8 cellular contexts compared by ENCODE assay signal in the genomic region with DNA sequence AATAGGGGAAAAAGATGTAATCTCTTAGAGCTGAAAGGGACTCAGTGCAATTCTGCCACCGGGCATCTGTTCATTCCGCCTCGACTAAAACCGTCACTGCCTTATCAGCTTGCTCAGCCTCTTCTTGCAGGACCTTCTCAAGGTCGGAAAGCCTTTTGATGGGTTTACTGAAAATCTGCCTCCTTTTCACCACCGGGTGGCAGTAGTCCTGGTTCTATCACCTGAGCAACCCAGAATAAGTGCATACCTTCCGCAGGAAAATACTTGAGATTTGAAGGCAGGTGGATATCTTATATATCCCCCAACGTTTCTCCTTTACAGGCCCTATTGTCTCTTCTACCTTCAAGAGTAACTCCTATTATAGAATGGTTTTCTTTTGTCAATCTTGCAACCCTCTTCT.
DNase-seq lines count a peak whose midpoint lies in the region; ATAC-seq and TF ChIP-seq lines count a peak whose summit lies in the region.

No MANE protein-coding gene starts in this region.

- CTCF ChIA-PET in PC-9 (lab: Charles Lee), result no interaction called here

- H3K36me3 ChIP-seq in GM23248 (ENCODE audit: low read depth) (no peaks in the 10 kb centered on the region), PC-9 (ENCODE audit: low read depth) (no peaks in the 10 kb centered on the region), neuronal stem cell (replicated peaks in 1 of 2; ENCODE audit: control insufficient read depth in 2 of 2, insufficient read depth in 2 of 2, low read length in 2 of 2) (no peaks in the 10 kb centered on the region)

- H3K4ac ChIP-seq in neuronal stem cell (ENCODE audit: low read length), result no peak overlapping the region

- H4K20me1 ChIP-seq in GM23248 (ENCODE audit: insufficient read depth), result no peaks in the 10 kb centered on the region
- H4K20me1 ChIP-seq in PC-9 (ENCODE audit: insufficient read depth), result no peaks in the 10 kb centered on the region

- H3K9me3 ChIP-seq in GM23248 (ENCODE audit: low read depth) (no peaks in the 10 kb centered on the region), PC-9 (ENCODE audit: insufficient read depth, low read depth) (no peaks in the 10 kb centered on the region), neuronal stem cell (replicated peaks in 1 of 2; ENCODE audit: control insufficient read depth in 2 of 2, insufficient read depth in 1 of 2, low read depth in 1 of 2, low read length in 2 of 2) (no peaks in the 10 kb centered on the region)

- no peak overlapping the region for H3K9ac ChIP-seq in GM23248
- no peak overlapping the region for H3K9ac ChIP-seq in neuronal stem cell (ENCODE audit: low read depth, low read length, poor library complexity)

- H3K79me1 ChIP-seq in neuronal stem cell (ENCODE audit: low read depth, low read length), result peaks cover 2% of the 10 kb centered on the region

- TF ChIP-seq CTCF in PC-9 (conservative IDR thresholded peaks at IDR 0.05) (peak; percentile 66), choroid plexus epithelial cell (conservative IDR thresholded peaks at IDR 0.05; ENCODE audit: low read depth, low read length) (peak; percentile 36)

- in situ Hi-C loops in GM23248 (cut with MboI), result no loop called here

- intact Hi-C loops in PC-9 (cut with micrococcal nuclease; ENCODE audit: unreplicated experiment), result no loop called here

- no peak overlapping the region for H4K91ac ChIP-seq in neuronal stem cell (ENCODE audit: low read depth, low read length, poor library complexity)

- DNase-seq in Daoy (ENCODE audit: low read depth), result peak; percentile 7
- DNase-seq in GM23248, result peak; percentile 19
- no peak for DNase-seq in PC-9
- peak; percentile 9 for DNase-seq in choroid plexus epithelial cell (ENCODE audit: low read depth)
- DNase-seq in neuronal stem cell (ENCODE audit: low spot score), result peak; percentile 3
- no peak for DNase-seq in DMS153 treated with DMSO at 0.1 percent for 48 hours (lab: John Stamatoyannopoulos, UW; ENCODE audit: unreplicated experiment)

- no peak overlapping the region for H2AK5ac ChIP-seq in neuronal stem cell (ENCODE audit: low read depth, low read length)

- POLR2A ChIA-PET in PC-9 (lab: Charles Lee; ENCODE audit: unreplicated experiment), result no interaction called here

- H2AFZ ChIP-seq in GM23248, result no peak overlapping the region
- H2AFZ ChIP-seq in PC-9, result no peak overlapping the region
- H2AFZ ChIP-seq in neuronal stem cell (ENCODE audit: low read length), result no peak overlapping the region

- H3F3A ChIP-seq in GM23248 (ENCODE audit: insufficient read depth), result no peaks in the 10 kb centered on the region
- no peaks in the 10 kb centered on the region for H3F3A ChIP-seq in PC-9 (ENCODE audit: insufficient read depth, low read depth)

- 18 to 21% methylated on average over 4 to 8 of the region's 8 CpGs for whole genome bisulfite sequencing in GM23248 (ENCODE audit: low coverage in 1 of 2, low lambda C conversion rate in 2 of 2, missing lambda C conversion rate in 2 of 2), 2 experiments
- WGBS in neuronal stem cell (ENCODE audit: extremely low coverage in 2 of 2, insufficient read length in 2 of 2, insufficient replicate concordance in 1 of 2), 2 donors, result no CpG with 5 or more reads among the region's 8 CpGs

- no peak overlapping the region for H2BK5ac ChIP-seq in neuronal stem cell (ENCODE audit: low read length)

- H3K18ac ChIP-seq in neuronal stem cell (ENCODE audit: low read length), result no peak overlapping the region

- no TSS peak for BruUV-seq in PC-9 (replicated peaks; lab: Mats Ljungman, UMichigan)

- no peak overlapping the region for H4K8ac ChIP-seq in neuronal stem cell (ENCODE audit: low read depth, low read length)

- H3K4me3 ChIP-seq in GM23248 (no peak overlapping the region), PC-9 (no peak overlapping the region), choroid plexus epithelial cell (ENCODE audit: low read depth, low read length) (no peak overlapping the region), neuronal stem cell (ENCODE audit: low read length in 2 of 2) (no peak overlapping the region)

- no peak overlapping the region for H3K14ac ChIP-seq in neuronal stem cell (ENCODE audit: low read length)

- H3K4me2 ChIP-seq in GM23248 (ENCODE audit: unreplicated experiment) (no peak overlapping the region), PC-9 (no peak overlapping the region), neuronal stem cell (ENCODE audit: insufficient read depth, low read length, poor library complexity, severe bottlenecking) (no peak overlapping the region)

- no peak overlapping the region for H2BK120ac ChIP-seq in neuronal stem cell (ENCODE audit: low read depth, low read length)

- no peak overlapping the region for H2BK15ac ChIP-seq in neuronal stem cell (ENCODE audit: low read length)

- no peaks in the 10 kb centered on the region for H3K4me1 ChIP-seq in GM23248 (ENCODE audit: insufficient read depth)
- H3K4me1 ChIP-seq in PC-9 (replicated peaks; ENCODE audit: insufficient read depth), result no peaks in the 10 kb centered on the region
- no peaks in the 10 kb centered on the region for H3K4me1 ChIP-seq in neuronal stem cell (ENCODE audit: control insufficient read depth in 2 of 2, insufficient read depth in 1 of 2, low read depth in 1 of 2, low read length in 2 of 2)

- H2BK12ac ChIP-seq in neuronal stem cell (ENCODE audit: low read length), result no peak overlapping the region

- H3K79me2 ChIP-seq in GM23248 (ENCODE audit: insufficient read depth) (no peaks in the 10 kb centered on the region), PC-9 (ENCODE audit: low read depth) (no peaks in the 10 kb centered on the region)

- H3K27ac ChIP-seq in GM23248 (no peak overlapping the region), PC-9 (no peak overlapping the region), neuronal stem cell (replicated peaks; ENCODE audit: low read length) (no peak overlapping the region)

- no peaks in the 10 kb centered on the region for H3K9me2 ChIP-seq in GM23248 (ENCODE audit: insufficient read depth)
- no peaks in the 10 kb centered on the region for H3K9me2 ChIP-seq in PC-9 (ENCODE audit: insufficient read depth)

- H3K27me3 ChIP-seq in GM23248 (replicated peaks; ENCODE audit: insufficient read depth), result no peaks in the 10 kb centered on the region
- H3K27me3 ChIP-seq in PC-9 (ENCODE audit: insufficient read depth, low read depth), result no peaks in the 10 kb centered on the region; the same call in 1 of the 2 replicates
- peaks cover 0 to 4% (median 0%) of the 10 kb centered on the region in 3 experiments for H3K27me3 ChIP-seq in neuronal stem cell (ENCODE audit: control insufficient read depth in 3 of 3, insufficient read depth in 3 of 3, low read depth in 1 of 3, low read length in 3 of 3)

- no peak overlapping the region for H3K23ac ChIP-seq in neuronal stem cell (ENCODE audit: low read depth, low read length, poor library complexity)

- ATAC-seq in HG03097 (IDR thresholded peaks at IDR 0.05; ENCODE audit: low FRiP score, unreplicated experiment) (no peak), HG02852 (IDR thresholded peaks at IDR 0.05; ENCODE audit: unreplicated experiment) (no peak)

Comparison
In these comparisons a context has a peak if more than half of its experiments do, and no peak if none do; other contexts are left out.
1. DNase-seq: peak in Daoy (single experiment), GM23248 (single experiment), choroid plexus epithelial cell (single experiment) and neuronal stem cell (single experiment); none in PC-9 (0 of 2) and DMS153 treated with DMSO at 0.1 percent for 48 hours (single experiment).